In genomic region chr19:7595466-7596133, GRCh38 we compare ENCODE assay signal across 8 cellular contexts. TPM values are rescaled to one million over a fixed set of nuclear protein-coding genes. Genes with fewer than 3 reads are reported as not detected.
DNase-seq lines count a peak whose midpoint lies in the region; ATAC-seq and TF ChIP-seq lines count a peak whose summit lies in the region.

TSS of gene CAMSAP3 (plus strand) at chr19:7595863. CDS start at chr19:7596003, 140 bp downstream.

- TF ChIP-seq CTCF in DOHH2 (IDR thresholded peaks at IDR 0.05; ENCODE audit: low read depth, low read length, poor library complexity, severe bottlenecking), result no peak
- TF ChIP-seq CTCF in KMS-11 (conservative IDR thresholded peaks at IDR 0.05; ENCODE audit: low read depth, low read length), result no peak
- no peak for TF ChIP-seq CTCF in MCF 10A (IDR thresholded peaks at IDR 0.05; ENCODE audit: unreplicated experiment)
- TF ChIP-seq CTCF in left lung (IDR thresholded peaks at IDR 0.05), result no peak

- H3K9ac ChIP-seq in KMS-11, result no peak within 1 kb of the TSS

- no peaks in the 10 kb centered on the region for H3K36me3 ChIP-seq in DOHH2 (ENCODE audit: control insufficient read depth, low read length)
- no peaks in the 10 kb centered on the region for H3K36me3 ChIP-seq in KMS-11 (ENCODE audit: insufficient read depth)
- H3K36me3 ChIP-seq in left lung, result no peaks in the 10 kb centered on the region

- no peaks in the 10 kb centered on the region for H3K36me3 Mint-ChIP-seq in MCF 10A (ENCODE audit: insufficient read depth, unreplicated experiment)

- H3K27me3 ChIP-seq in DOHH2 (ENCODE audit: control insufficient read depth, low read length) (peaks cover 17% of the 10 kb centered on the region), KMS-11 (ENCODE audit: insufficient read depth, low read depth) (peaks cover 20% of the 10 kb centered on the region; the same call in 1 of the 2 replicates), left lung (peaks cover 20 to 73% of the 10 kb centered on the region in 2 donors)

- H3K4me3 Mint-ChIP-seq in MCF 10A (ENCODE audit: unreplicated experiment), result peak within 1 kb of the TSS; percentile 71

- H3K27me3 Mint-ChIP-seq in MCF 10A (ENCODE audit: insufficient read depth, unreplicated experiment), result no peaks in the 10 kb centered on the region

- H4K20me1 ChIP-seq in DOHH2 (ENCODE audit: control insufficient read depth, insufficient read depth, low read depth, low read length) (no peaks in the 10 kb centered on the region), KMS-11 (ENCODE audit: insufficient read depth) (no peaks in the 10 kb centered on the region)

- H3K27ac ChIP-seq in DOHH2 (ENCODE audit: low read depth, low read length) (no peak within 1 kb of the TSS), KMS-11 (no peak within 1 kb of the TSS), left lung (no peak within 1 kb of the TSS)

- H3K9me3 ChIP-seq in DOHH2 (ENCODE audit: control insufficient read depth, insufficient read depth, low read length) (no peaks in the 10 kb centered on the region), left lung (no peaks in the 10 kb centered on the region)

- no peaks in the 10 kb centered on the region for H3K9me3 Mint-ChIP-seq in MCF 10A (ENCODE audit: unreplicated experiment)

- no peaks in the 10 kb centered on the region for H3F3A ChIP-seq in DOHH2 (ENCODE audit: control insufficient read depth, insufficient read depth)

- peak within 1 kb of the TSS; percentile 71 for H2AFZ ChIP-seq in KMS-11 (ENCODE audit: low read depth)

- peaks cover 6% of the 10 kb centered on the region for H3K4me1 ChIP-seq in DOHH2 (ENCODE audit: control insufficient read depth, low read length)
- H3K4me1 ChIP-seq in KMS-11 (ENCODE audit: low read depth, poor library complexity, severe bottlenecking), result no peaks in the 10 kb centered on the region
- peaks cover 0 to 9% of the 10 kb centered on the region in 2 donors for H3K4me1 ChIP-seq in left lung

- no peaks in the 10 kb centered on the region for H3K79me2 ChIP-seq in DOHH2 (ENCODE audit: control insufficient read depth, low read length)
- H3K79me2 ChIP-seq in KMS-11 (ENCODE audit: insufficient read depth, low read depth), result no peaks in the 10 kb centered on the region

- H3K4me3 ChIP-seq in DOHH2 (ENCODE audit: low read length) (peak within 1 kb of the TSS; percentile 63), KMS-11 (IDR thresholded peaks at IDR 0.05; ENCODE audit: insufficient read depth, low read depth, low read length) (no peak within 1 kb of the TSS), left lung (peak within 1 kb of the TSS; percentile 29 to 41)

- POLR2A ChIA-PET in MCF 10A (lab: Yijun Ruan, JAX), result interaction anchor here (2.8 kb wide), 1 partner anchor 27 kb away, joined by 18 read pairs; no protein-coding TSS in a partner anchor

- H3K27ac Mint-ChIP-seq in MCF 10A (ENCODE audit: low read depth, unreplicated experiment), result no peak within 1 kb of the TSS

- CTCF ChIA-PET in MCF 10A (lab: Yijun Ruan, JAX), result interaction anchor here (0.9 to 4.1 kb wide), 3 partner anchors 23 to 85 kb away, joined by 3 to 35 read pairs (median 5); partner anchors contain the start of gene TRAPPC5

- H3K4me1 Mint-ChIP-seq in MCF 10A (ENCODE audit: insufficient read depth, unreplicated experiment), result peaks cover 5% of the 10 kb centered on the region

- H3K4me2 ChIP-seq in DOHH2 (ENCODE audit: low read length) (peak within 1 kb of the TSS; percentile 72), KMS-11 (peak within 1 kb of the TSS; percentile 48)

- no TSS peak for BruUV-seq in MCF 10A (replicated peaks; lab: Mats Ljungman, UMichigan)

- peak; percentile 93 for ATAC-seq in left lung
- no peak for ATAC-seq in GM19035 (IDR thresholded peaks at IDR 0.05; ENCODE audit: unreplicated experiment)

- peak; percentile 26 for DNase-seq in SHP77 treated with DMSO at 0.1 percent for 48 hours (lab: John Stamatoyannopoulos, UW)
- peak; percentile 36 for DNase-seq in MCF 10A (ENCODE audit: unreplicated experiment)
- peak in 1 of 2 donors; percentile 86 for DNase-seq in left lung
- DNase-seq in stimulated activated CD8-positive, alpha-beta memory T cell treated with anti-CD3 and anti-CD28 coated beads, Interleukin-15, amount 100 ng/mL, for 48 hours (ENCODE audit: low read depth in 2 of 2), result peak; percentile 20 to 24
- DNase-seq in effector CD4-positive, alpha-beta T cell, result no peak

- no peaks in the 10 kb centered on the region for H3K9me2 ChIP-seq in DOHH2 (replicated peaks; ENCODE audit: control insufficient read depth, low read length)

- intact Hi-C loops in MCF 10A (cut with micrococcal nuclease) (no loop called here), left lung (cut with DNase I) (no loop called here)

RNA-seq across cellular contexts. Expression of gene CAMSAP3, which starts in this region (rescaled TPM):
- 6.7 and 9.1 TPM in 2 replicates for total RNA-seq in MCF 10A (2022)
- total RNA-seq in left lung, result 10 to 100 TPM; 20.5 to 22.3 TPM
